Comparison of ENCODE assay signal across 21 cellular contexts in genomic region chr5:65831276-65831675, GRCh38.
A peak's percentile ranks its signal among the peaks of the same experiment; 100 is the strongest.
DNase-seq lines count a peak whose midpoint lies in the region; ATAC-seq and TF ChIP-seq lines count a peak whose summit lies in the region.
"Had no signal": no experiment of that assay in that cellular context is flagged by ENCODE, and none has a peak within 500 bp of the region (broad histone marks: within the 10 kb centered on the region; RNA-seq: fewer than 3 reads in every experiment).

No MANE protein-coding gene starts in this region.

- H3K79me2 ChIP-seq in osteoblast (ENCODE audit: insufficient read depth, low read length), result no peaks in the 10 kb centered on the region

- no peaks in the 10 kb centered on the region for H4K20me1 ChIP-seq in osteoblast (ENCODE audit: insufficient read depth, low read length)

- 96% methylated on average over 1 of the region's 1 CpG for WGBS in HUES64
- 88 to 100% methylated on average over 1 of the region's 1 CpG for WGBS in mesodermal cell (ENCODE audit: insufficient coverage in 2 of 2), 2 experiments
- 73% methylated on average over 1 of the region's 1 CpG for WGBS in right cardiac atrium

- intact Hi-C loops in cardiac septum (cut with DNase I) (no loop called here), right cardiac atrium (cut with DNase I) (no loop called here)

- H3K4me3 ChIP-seq in HUES64 (ENCODE audit: low read length), result no peak overlapping the region
- H3K4me3 ChIP-seq in mesodermal cell (ENCODE audit: extremely low read depth, insufficient read depth, low read length, poor library complexity, severe bottlenecking), result no peak overlapping the region
- no peak overlapping the region for H3K4me3 ChIP-seq in osteoblast (ENCODE audit: insufficient read depth, low read length)
- no peak overlapping the region for H3K4me3 ChIP-seq in right cardiac atrium (ENCODE audit: low read length)
- H3K4me3 ChIP-seq: A549, GM12878, Peyer's patch had no signal

- no peak for TF ChIP-seq CTCF in osteoblast (IDR thresholded peaks at IDR 0.05; ENCODE audit: extremely low read depth, low read depth, low read length)

- H3K4me1 ChIP-seq in HUES64 (ENCODE audit: insufficient read depth, low read length), result peaks cover 24% of the 10 kb centered on the region
- peaks cover 8% of the 10 kb centered on the region for H3K4me1 ChIP-seq in mesodermal cell (ENCODE audit: control insufficient read depth, insufficient read depth, low read length, poor library complexity, severe bottlenecking)
- peaks cover 19% of the 10 kb centered on the region for H3K4me1 ChIP-seq in osteoblast (ENCODE audit: insufficient read depth, low read length)
- no peaks in the 10 kb centered on the region for H3K4me1 ChIP-seq in right cardiac atrium (ENCODE audit: control insufficient read depth, insufficient read depth, low read length)
- H3K4me1 ChIP-seq: A549 had no signal

- H3K27me3 ChIP-seq in HUES64 (ENCODE audit: insufficient read depth, low read length) (no peaks in the 10 kb centered on the region), osteoblast (ENCODE audit: insufficient read depth, low read length) (no peaks in the 10 kb centered on the region), right cardiac atrium (ENCODE audit: control insufficient read depth, insufficient read depth) (no peaks in the 10 kb centered on the region)
- H3K27me3 ChIP-seq: Peyer's patch had no signal

- H2AFZ ChIP-seq in osteoblast (ENCODE audit: low read length), result no peak overlapping the region

- DNase-seq in caudate nucleus (lab: John Stamatoyannopoulos, UW) (no peak), substantia nigra (lab: John Stamatoyannopoulos, UW) (no peak), NCI-H2196 (lab: John Stamatoyannopoulos, UW; ENCODE audit: unreplicated experiment) (no peak), osteoblast (ENCODE audit: insufficient read length, low spot score, missing footprints) (no peak), cardiac septum (ENCODE audit: low spot score) (no peak), right cardiac atrium (no peak)
- DNase-seq: CD4-positive, alpha-beta T cell; DND-41; H9; IMR-90; NCI-H1105 treated with DMSO at 0.1 percent for 48 hours; NCI-H2081; NCI-H2171; NCI-H524 treated with DMSO at 0.1 percent for 48 hours; NCI-H82; Peyer's patch had no signal

- H3K27ac ChIP-seq in HUES64 (ENCODE audit: low read depth, low read length) (0 out of 2 replicates have a peak overlapping the region, but pooled peaks have one; percentile 9), caudate nucleus (ENCODE audit: low read depth, low read length) (peak overlapping the region; percentile 92), mesodermal cell (ENCODE audit: low read depth, low read length, severe bottlenecking) (peak overlapping the region; percentile 32), substantia nigra (ENCODE audit: low read depth, low read length, poor library complexity, severe bottlenecking) (peak overlapping the region; percentile 99), osteoblast (ENCODE audit: low read depth, low read length) (no peak overlapping the region), right cardiac atrium (ENCODE audit: low read length) (no peak overlapping the region)
- H3K27ac ChIP-seq: A549, KMS-11, Peyer's patch had no signal

- H3K36me3 ChIP-seq in HUES64 (ENCODE audit: insufficient read depth, low read length), result 0 out of 2 replicates have a peak, but pooled peaks cover 3% of the 10 kb centered on the region
- no peaks in the 10 kb centered on the region for H3K36me3 ChIP-seq in mesodermal cell (ENCODE audit: control insufficient read depth, insufficient read depth, low read length)
- no peaks in the 10 kb centered on the region for H3K36me3 ChIP-seq in osteoblast (ENCODE audit: insufficient read depth, low read length)
- H3K36me3 ChIP-seq: Peyer's patch had no signal

- H3K4me2 ChIP-seq in osteoblast (ENCODE audit: insufficient read depth, low read length), result no peak overlapping the region
- H3K4me2 ChIP-seq: A549, KMS-11 had no signal

- peak overlapping the region; percentile 39; the same call in 1 of the 2 replicates for H3K9ac ChIP-seq in HUES64 (ENCODE audit: low read depth, low read length)
- H3K9ac ChIP-seq: KMS-11 had no signal

- no peak for ATAC-seq in right cardiac atrium
- ATAC-seq: A549, GM12878 had no signal

- no peaks in the 10 kb centered on the region for H3K9me3 ChIP-seq in HUES64 (ENCODE audit: insufficient read depth, low read depth, low read length)
- no peaks in the 10 kb centered on the region for H3K9me3 ChIP-seq in mesodermal cell (ENCODE audit: control insufficient read depth, low read length)
- no peaks in the 10 kb centered on the region for H3K9me3 ChIP-seq in osteoblast (ENCODE audit: low read depth, low read length)
- H3K9me3 ChIP-seq in right cardiac atrium (ENCODE audit: control insufficient read depth, low read length), result no peaks in the 10 kb centered on the region
- H3K9me3 ChIP-seq: A549, Peyer's patch had no signal

Comparison
In these comparisons a context has a peak if more than half of its experiments do, and no peak if none do; other contexts are left out.
1. H3K27ac ChIP-seq: peak in HUES64 (single experiment), caudate nucleus (single experiment), mesodermal cell (single experiment) and substantia nigra (single experiment); none in osteoblast (single experiment) and right cardiac atrium (single experiment).